Comparison of ENCODE assay signal across 10 cellular contexts in the genomic region with DNA sequence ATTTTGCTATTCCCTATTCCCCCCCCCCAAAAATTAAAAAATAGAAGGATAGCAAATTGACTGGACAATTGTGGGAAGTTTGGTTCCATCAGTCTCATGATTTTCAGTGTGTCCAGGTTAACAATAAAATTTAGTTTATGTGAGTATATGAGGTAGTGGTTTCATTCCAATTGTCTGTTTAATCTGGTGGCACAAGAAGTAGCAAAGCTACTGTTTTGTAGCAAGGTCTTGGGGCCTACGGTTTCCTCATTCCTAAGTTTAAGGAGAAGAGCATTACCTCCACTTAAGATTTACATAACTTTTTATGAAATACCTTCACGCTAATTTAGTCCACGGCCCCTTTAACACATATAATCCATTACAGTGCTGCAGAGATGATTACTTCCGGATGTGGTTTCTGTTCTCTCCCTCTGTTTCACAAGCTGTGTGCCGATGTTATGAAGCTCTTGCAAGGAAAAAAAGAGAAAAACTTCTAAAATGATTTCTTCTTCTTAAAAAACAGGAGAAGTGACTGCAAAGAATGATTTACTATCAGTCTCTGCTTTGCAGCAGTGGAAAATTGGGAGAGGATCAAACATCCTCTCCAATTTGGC. TPM values are rescaled to one million over a fixed set of nuclear protein-coding genes. Genes with fewer than 3 reads are reported as not detected.
DNase-seq lines count a peak whose midpoint lies in the region; ATAC-seq and TF ChIP-seq lines count a peak whose summit lies in the region.
"Had no signal": no experiment of that assay in that cellular context is flagged by ENCODE, and none has a peak within 500 bp of the region (broad histone marks: within the 10 kb centered on the region; RNA-seq: fewer than 3 reads in every experiment).

No MANE protein-coding gene starts in this region.

- TF ChIP-seq CTCF in AG04450 (IDR thresholded peaks at IDR 0.05; ENCODE audit: low read depth, low read length) (no peak), OCI-LY7 (conservative IDR thresholded peaks at IDR 0.05; ENCODE audit: low read length) (no peak), SK-N-SH (IDR thresholded peaks at IDR 0.05) (no peak)

- no peaks in the 10 kb centered on the region for H3K36me3 ChIP-seq in OCI-LY7 (ENCODE audit: insufficient read depth, low read length)
- H3K36me3 ChIP-seq in SK-N-SH (replicated peaks in 1 of 2; ENCODE audit: control insufficient read depth in 1 of 2, insufficient read depth in 2 of 2, low read length in 1 of 2), result no peaks in the 10 kb centered on the region

- no peaks in the 10 kb centered on the region for H4K20me1 ChIP-seq in OCI-LY7 (ENCODE audit: insufficient read depth, low read length)
- no peaks in the 10 kb centered on the region for H4K20me1 ChIP-seq in SK-N-SH (ENCODE audit: insufficient read depth)

- H3K9me3 ChIP-seq in AG04450 (ENCODE audit: control insufficient read depth, insufficient read depth, low read length) (no peaks in the 10 kb centered on the region), OCI-LY7 (ENCODE audit: low read length) (no peaks in the 10 kb centered on the region), SK-N-SH (no peaks in the 10 kb centered on the region)

- no peak for TF ChIP-seq EP300 in SK-N-SH (IDR thresholded peaks at IDR 0.05; ENCODE audit: borderline replicate concordance in 1 of 2, low read depth in 1 of 2, low read length in 1 of 2)

- 49% methylated on average over 4 of the region's 5 CpGs for WGBS in SK-N-SH (ENCODE audit: low lambda C conversion rate)

- peaks cover 16% of the 10 kb centered on the region for H3K4me1 ChIP-seq in OCI-LY7 (ENCODE audit: insufficient read depth, low read length, poor library complexity, severe bottlenecking)
- H3K4me1 ChIP-seq in SK-N-SH (ENCODE audit: control insufficient read depth in 1 of 2, insufficient read depth in 2 of 2, low read depth in 1 of 2, low read length in 1 of 2), result peaks cover 0 to 4% of the 10 kb centered on the region in 2 experiments; a peak in 2 of 4 replicates

- POLR2A ChIA-PET in AG04450 (lab: Yijun Ruan, JAX), result no interaction called here
- POLR2A ChIA-PET in OCI-LY7 (lab: Charles Lee), result interaction anchor here (0.7 to 0.8 kb wide), 3 partner anchors 71 to 299 kb away, joined by 3 to 4 read pairs (median 3); no protein-coding TSS in a partner anchor
- POLR2A ChIA-PET in SK-N-SH (lab: Yijun Ruan, JAX), result no interaction called here

- TF ChIP-seq RAD21 in SK-N-SH (IDR thresholded peaks at IDR 0.05; ENCODE audit: low read length), result no peak

- H3K9me2 ChIP-seq in OCI-LY7 (ENCODE audit: insufficient read depth, low read length) (no peaks in the 10 kb centered on the region), SK-N-SH (no peaks in the 10 kb centered on the region)

- intact Hi-C loops in OCI-LY7 (cut with micrococcal nuclease; ENCODE audit: unreplicated experiment), result no loop called here

- H3K27me3 ChIP-seq in AG04450 (ENCODE audit: control insufficient read depth, insufficient read depth, low read length) (peaks cover 8% of the 10 kb centered on the region), SK-N-SH (ENCODE audit: insufficient read depth) (peaks cover 11% of the 10 kb centered on the region; the same call in 1 of the 2 replicates)

- peak overlapping the region; percentile 50 for H3K4me2 ChIP-seq in OCI-LY7 (ENCODE audit: low read length)
- no peak overlapping the region for H3K4me2 ChIP-seq in SK-N-SH

- H3K4me3 ChIP-seq in AG04450 (ENCODE audit: low read depth, low read length) (no peak overlapping the region), OCI-LY7 (ENCODE audit: low read depth, low read length, poor library complexity, severe bottlenecking) (peak overlapping the region; percentile 39), SK-N-SH (ENCODE audit: low read depth in 2 of 2, low read length in 1 of 2) (no peak overlapping the region)

- H3K27ac ChIP-seq in AG04450 (ENCODE audit: low read depth, low read length), result no peak overlapping the region
- H3K27ac ChIP-seq in OCI-LY7 (ENCODE audit: low read depth, low read length, poor library complexity, severe bottlenecking), result no peak overlapping the region
- H3K27ac ChIP-seq in SK-N-SH (ENCODE audit: low read depth in 2 of 2, low read length in 1 of 2), result no peak overlapping the region

- no peaks in the 10 kb centered on the region for H3F3A ChIP-seq in SK-N-SH (replicated peaks; ENCODE audit: insufficient read depth)

- DNase-seq in AG04450 (ENCODE audit: low read depth, low spot score) (peak; percentile 11), OCI-LY7 (ENCODE audit: low spot score) (peak; percentile 67), fibroblast of the conjunctiva (ENCODE audit: low read depth) (peak; percentile 34), inferior parietal cortex (ENCODE audit: extremely low spot score) (no peak), SK-N-SH (no peak), left lobe of liver (ENCODE audit: low spot score) (no peak)
- DNase-seq: left cardiac atrium had no signal

- H3K79me2 ChIP-seq in OCI-LY7 (ENCODE audit: insufficient read depth, low read depth, low read length) (no peaks in the 10 kb centered on the region), SK-N-SH (ENCODE audit: insufficient read depth) (no peaks in the 10 kb centered on the region)

- ATAC-seq in GM18909 (IDR thresholded peaks at IDR 0.05; ENCODE audit: poor library complexity, unreplicated experiment) (peak; percentile 59), HG02763 (IDR thresholded peaks at IDR 0.05; ENCODE audit: unreplicated experiment) (no peak), left lobe of liver (no peak)

- no TSS peak for BruUV-seq in OCI-LY7 (replicated peaks; lab: Mats Ljungman, UMichigan)

- H2AFZ ChIP-seq in OCI-LY7 (ENCODE audit: low read length), result peak overlapping the region; percentile 95
- H2AFZ ChIP-seq in SK-N-SH (ENCODE audit: low read depth), result no peak overlapping the region

- CTCF ChIA-PET in AG04450 (lab: Charles Lee), result interaction anchor here (1.0 to 6.1 kb wide), 5 partner anchors 11 to 592 kb away, joined by 4 to 234 read pairs (median 128); no protein-coding TSS in a partner anchor
- CTCF ChIA-PET in OCI-LY7 (lab: Charles Lee; ENCODE audit: unreplicated experiment), result no interaction called here
- CTCF ChIA-PET in SK-N-SH (lab: Yijun Ruan, JAX), result interaction anchor here (1.4 to 15.9 kb wide), 9 partner anchors 12 to 594 kb away, joined by 3 to 526 read pairs (median 23); no protein-coding TSS in a partner anchor

- no peak overlapping the region for H3K9ac ChIP-seq in SK-N-SH

TF ChIP-seq in SK-N-SH, 30 proteins besides CTCF, POLR2A, EP300 and RAD21:
- TF ChIP-seq GATA2 (CRISPR knock-in tag; IDR thresholded peaks at IDR 0.05), result no peak
- no peak for TF ChIP-seq FOSL2 (IDR thresholded peaks at IDR 0.05; ENCODE audit: borderline replicate concordance, low read depth)
- no peak for TF ChIP-seq CHD2 (IDR thresholded peaks at IDR 0.05; ENCODE audit: low read length, partially characterized antibody)
- no peak for TF ChIP-seq SIN3A (IDR thresholded peaks at IDR 0.05; ENCODE audit: borderline replicate concordance, low read depth, low read length)
- TF ChIP-seq RFX5 (IDR thresholded peaks at IDR 0.05; ENCODE audit: low read length), result no peak
- no peak for TF ChIP-seq GABPA (IDR thresholded peaks at IDR 0.05; ENCODE audit: low read depth)
- TF ChIP-seq, protein P1, sequence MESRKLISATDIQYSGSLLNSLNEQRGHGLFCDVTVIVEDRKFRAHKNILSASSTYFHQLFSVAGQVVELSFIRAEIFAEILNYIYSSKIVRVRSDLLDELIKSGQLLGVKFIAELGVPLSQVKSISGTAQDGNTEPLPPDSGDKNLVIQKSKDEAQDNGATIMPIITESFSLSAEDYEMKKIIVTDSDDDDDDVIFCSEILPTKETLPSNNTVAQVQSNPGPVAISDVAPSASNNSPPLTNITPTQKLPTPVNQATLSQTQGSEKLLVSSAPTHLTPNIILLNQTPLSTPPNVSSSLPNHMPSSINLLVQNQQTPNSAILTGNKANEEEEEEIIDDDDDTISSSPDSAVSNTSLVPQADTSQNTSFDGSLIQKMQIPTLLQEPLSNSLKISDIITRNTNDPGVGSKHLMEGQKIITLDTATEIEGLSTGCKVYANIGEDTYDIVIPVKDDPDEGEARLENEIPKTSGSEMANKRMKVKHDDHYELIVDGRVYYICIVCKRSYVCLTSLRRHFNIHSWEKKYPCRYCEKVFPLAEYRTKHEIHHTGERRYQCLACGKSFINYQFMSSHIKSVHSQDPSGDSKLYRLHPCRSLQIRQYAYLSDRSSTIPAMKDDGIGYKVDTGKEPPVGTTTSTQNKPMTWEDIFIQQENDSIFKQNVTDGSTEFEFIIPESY (IDR thresholded peaks at IDR 0.05; ENCODE audit: borderline replicate concordance, low read depth), result no peak
- TF ChIP-seq, protein P2, sequence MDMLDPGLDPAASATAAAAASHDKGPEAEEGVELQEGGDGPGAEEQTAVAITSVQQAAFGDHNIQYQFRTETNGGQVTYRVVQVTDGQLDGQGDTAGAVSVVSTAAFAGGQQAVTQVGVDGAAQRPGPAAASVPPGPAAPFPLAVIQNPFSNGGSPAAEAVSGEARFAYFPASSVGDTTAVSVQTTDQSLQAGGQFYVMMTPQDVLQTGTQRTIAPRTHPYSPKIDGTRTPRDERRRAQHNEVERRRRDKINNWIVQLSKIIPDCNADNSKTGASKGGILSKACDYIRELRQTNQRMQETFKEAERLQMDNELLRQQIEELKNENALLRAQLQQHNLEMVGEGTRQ (IDR thresholded peaks at IDR 0.05; ENCODE audit: borderline replicate concordance, low read depth, low read length), result no peak
TF ChIP-seq in SK-N-SH: peak in this region for 0.

RNA-seq across cellular contexts. Expression of gene NPVF, which starts 32.7 kb away (rescaled TPM):
- polyA plus RNA-seq in AG04450 (2011; rRNA removed), result not detected in 2 replicates
- not detected in 2 replicates for polyA minus RNA-seq in AG04450 (2011; rRNA and poly(A)+ RNA removed)
- total RNA-seq in OCI-LY7 (2014; rRNA removed; shearing (Covaris generic)), result not detected in 2 replicates
- total RNA-seq in OCI-LY7 (2022), result not detected in 2 replicates
- polyA plus RNA-seq in SK-N-SH (2012; rRNA removed), result not detected in 2 replicates
- polyA plus RNA-seq in SK-N-SH (2012; cell fraction: cytosol; rRNA removed), result not detected in 2 replicates
- polyA plus RNA-seq in SK-N-SH (2012; cell fraction: nucleus; rRNA removed), result not detected in 2 replicates
- total RNA-seq in left lobe of liver, result not detected
- total RNA-seq: left cardiac atrium, urinary bladder had no signal
- polyA plus RNA-seq: urinary bladder had no signal

Comparison
In these comparisons a context has a peak if more than half of its experiments do, and no peak if none do; other contexts are left out.
1. DNase-seq: peak in AG04450 (single experiment), OCI-LY7 (single experiment) and fibroblast of the conjunctiva (single experiment); none in inferior parietal cortex (single experiment), SK-N-SH (single experiment) and left lobe of liver (single experiment).